In the genomic region with DNA sequence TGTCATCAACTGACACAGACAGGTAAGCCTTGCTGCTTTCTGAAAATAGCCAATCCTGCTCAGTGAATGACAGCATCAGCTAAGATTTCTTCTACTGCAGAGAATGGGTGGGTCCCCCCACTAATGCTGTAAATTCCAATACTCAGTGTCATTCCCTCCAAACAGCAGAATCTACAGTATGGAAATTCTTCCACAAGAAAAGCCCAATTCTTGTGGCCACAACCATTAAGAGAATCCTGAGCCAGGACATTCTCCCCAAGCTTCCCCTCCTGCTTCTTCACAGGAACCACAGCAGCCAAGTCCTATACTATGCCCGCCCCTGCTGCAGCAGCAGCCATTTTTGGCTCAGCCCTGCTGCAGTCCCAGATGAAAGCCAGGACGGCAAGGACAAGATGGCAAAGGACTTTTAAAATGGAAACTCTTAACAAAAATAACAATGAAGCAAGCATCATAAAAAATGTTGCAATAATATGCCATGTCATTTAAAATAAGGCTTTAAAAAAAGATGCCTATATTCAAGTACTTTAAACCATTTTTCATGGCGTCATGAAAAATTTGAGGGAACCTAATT, we compare ENCODE assay signal across 2 cellular contexts.
A peak's percentile ranks its signal among the peaks of the same experiment; 100 is the strongest.
TF ChIP-seq lines count a peak whose summit lies in the region.

No MANE protein-coding gene starts in this region.

TF ChIP-seq in liver, 16 proteins besides CTCF, POLR2A, EP300 and RAD21:
- TF ChIP-seq YY1 (IDR thresholded peaks at IDR 0.05) (peak; percentile 29), FOXA2 (IDR thresholded peaks at IDR 0.05) (no peak), JUND (IDR thresholded peaks at IDR 0.05) (no peak)
- TF ChIP-seq, protein P1, sequence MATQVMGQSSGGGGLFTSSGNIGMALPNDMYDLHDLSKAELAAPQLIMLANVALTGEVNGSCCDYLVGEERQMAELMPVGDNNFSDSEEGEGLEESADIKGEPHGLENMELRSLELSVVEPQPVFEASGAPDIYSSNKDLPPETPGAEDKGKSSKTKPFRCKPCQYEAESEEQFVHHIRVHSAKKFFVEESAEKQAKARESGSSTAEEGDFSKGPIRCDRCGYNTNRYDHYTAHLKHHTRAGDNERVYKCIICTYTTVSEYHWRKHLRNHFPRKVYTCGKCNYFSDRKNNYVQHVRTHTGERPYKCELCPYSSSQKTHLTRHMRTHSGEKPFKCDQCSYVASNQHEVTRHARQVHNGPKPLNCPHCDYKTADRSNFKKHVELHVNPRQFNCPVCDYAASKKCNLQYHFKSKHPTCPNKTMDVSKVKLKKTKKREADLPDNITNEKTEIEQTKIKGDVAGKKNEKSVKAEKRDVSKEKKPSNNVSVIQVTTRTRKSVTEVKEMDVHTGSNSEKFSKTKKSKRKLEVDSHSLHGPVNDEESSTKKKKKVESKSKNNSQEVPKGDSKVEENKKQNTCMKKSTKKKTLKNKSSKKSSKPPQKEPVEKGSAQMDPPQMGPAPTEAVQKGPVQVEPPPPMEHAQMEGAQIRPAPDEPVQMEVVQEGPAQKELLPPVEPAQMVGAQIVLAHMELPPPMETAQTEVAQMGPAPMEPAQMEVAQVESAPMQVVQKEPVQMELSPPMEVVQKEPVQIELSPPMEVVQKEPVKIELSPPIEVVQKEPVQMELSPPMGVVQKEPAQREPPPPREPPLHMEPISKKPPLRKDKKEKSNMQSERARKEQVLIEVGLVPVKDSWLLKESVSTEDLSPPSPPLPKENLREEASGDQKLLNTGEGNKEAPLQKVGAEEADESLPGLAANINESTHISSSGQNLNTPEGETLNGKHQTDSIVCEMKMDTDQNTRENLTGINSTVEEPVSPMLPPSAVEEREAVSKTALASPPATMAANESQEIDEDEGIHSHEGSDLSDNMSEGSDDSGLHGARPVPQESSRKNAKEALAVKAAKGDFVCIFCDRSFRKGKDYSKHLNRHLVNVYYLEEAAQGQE (IDR thresholded peaks at IDR 0.05), result no peak

TF ChIP-seq in HepG2, 621 proteins besides CTCF, POLR2A, EP300 and RAD21:
- TF ChIP-seq HIVEP1 (CRISPR knock-in tag; IDR thresholded peaks at IDR 0.05), result no peak
- TF ChIP-seq DR1 (CRISPR knock-in tag; IDR thresholded peaks at IDR 0.05), result no peak
- TF ChIP-seq ZKSCAN1 (IDR thresholded peaks at IDR 0.05; ENCODE audit: low read length), result no peak
- TF ChIP-seq, protein P2, sequence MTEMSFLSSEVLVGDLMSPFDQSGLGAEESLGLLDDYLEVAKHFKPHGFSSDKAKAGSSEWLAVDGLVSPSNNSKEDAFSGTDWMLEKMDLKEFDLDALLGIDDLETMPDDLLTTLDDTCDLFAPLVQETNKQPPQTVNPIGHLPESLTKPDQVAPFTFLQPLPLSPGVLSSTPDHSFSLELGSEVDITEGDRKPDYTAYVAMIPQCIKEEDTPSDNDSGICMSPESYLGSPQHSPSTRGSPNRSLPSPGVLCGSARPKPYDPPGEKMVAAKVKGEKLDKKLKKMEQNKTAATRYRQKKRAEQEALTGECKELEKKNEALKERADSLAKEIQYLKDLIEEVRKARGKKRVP (CRISPR knock-in tag; IDR thresholded peaks at IDR 0.05), result no peak
- no peak for TF ChIP-seq ZNF772 (CRISPR knock-in tag; IDR thresholded peaks at IDR 0.05)
- TF ChIP-seq, protein P3, sequence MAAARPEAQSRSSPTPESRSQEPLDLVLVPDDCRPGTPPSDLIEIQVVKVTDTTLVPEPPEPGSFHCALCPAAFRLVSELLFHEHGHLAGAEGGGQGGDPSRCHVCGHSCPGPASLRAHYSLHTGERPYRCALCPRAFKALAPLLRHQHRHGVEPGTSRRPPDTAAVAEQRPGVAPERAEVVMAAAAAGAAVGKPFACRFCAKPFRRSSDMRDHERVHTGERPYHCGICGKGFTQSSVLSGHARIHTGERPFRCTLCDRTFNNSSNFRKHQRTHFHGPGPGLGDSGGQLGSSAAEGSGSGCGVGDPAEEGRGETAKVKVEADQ (CRISPR knock-in tag; IDR thresholded peaks at IDR 0.05; ENCODE audit: borderline replicate concordance), result no peak
- TF ChIP-seq PHB2 (IDR thresholded peaks at IDR 0.05; ENCODE audit: partially characterized antibody), result no peak
- no peak for TF ChIP-seq ZNF326 (CRISPR knock-in tag; IDR thresholded peaks at IDR 0.05; ENCODE audit: borderline replicate concordance)
- TF ChIP-seq ZBTB42 (CRISPR knock-in tag; IDR thresholded peaks at IDR 0.05), result no peak
- no peak for TF ChIP-seq SRSF9 (IDR thresholded peaks at IDR 0.05; ENCODE audit: borderline replicate concordance, insufficient read depth, low read depth, low read length, poor library complexity, severe bottlenecking)
- TF ChIP-seq, protein P4, sequence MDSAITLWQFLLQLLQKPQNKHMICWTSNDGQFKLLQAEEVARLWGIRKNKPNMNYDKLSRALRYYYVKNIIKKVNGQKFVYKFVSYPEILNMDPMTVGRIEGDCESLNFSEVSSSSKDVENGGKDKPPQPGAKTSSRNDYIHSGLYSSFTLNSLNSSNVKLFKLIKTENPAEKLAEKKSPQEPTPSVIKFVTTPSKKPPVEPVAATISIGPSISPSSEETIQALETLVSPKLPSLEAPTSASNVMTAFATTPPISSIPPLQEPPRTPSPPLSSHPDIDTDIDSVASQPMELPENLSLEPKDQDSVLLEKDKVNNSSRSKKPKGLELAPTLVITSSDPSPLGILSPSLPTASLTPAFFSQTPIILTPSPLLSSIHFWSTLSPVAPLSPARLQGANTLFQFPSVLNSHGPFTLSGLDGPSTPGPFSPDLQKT (CRISPR knock-in tag; IDR thresholded peaks at IDR 0.05; ENCODE audit: borderline replicate concordance), result no peak
- TF ChIP-seq HDAC6 (IDR thresholded peaks at IDR 0.05; ENCODE audit: low read depth, low read length), result no peak
- no peak for TF ChIP-seq SOX13 (IDR thresholded peaks at IDR 0.05)
- TF ChIP-seq SOX13 (CRISPR knock-in tag; conservative IDR thresholded peaks at IDR 0.05 in 1 of 2, IDR thresholded peaks at IDR 0.05 in 1 of 2), result no peak
- TF ChIP-seq ONECUT2 (CRISPR knock-in tag; IDR thresholded peaks at IDR 0.05), result no peak
- no peak for TF ChIP-seq SMYD3 (CRISPR knock-in tag; IDR thresholded peaks at IDR 0.05)
- no peak for TF ChIP-seq REXO4 (CRISPR knock-in tag; IDR thresholded peaks at IDR 0.05; ENCODE audit: borderline replicate concordance)
TF ChIP-seq in HepG2: peak in this region for 0.
